In the genomic region with DNA sequence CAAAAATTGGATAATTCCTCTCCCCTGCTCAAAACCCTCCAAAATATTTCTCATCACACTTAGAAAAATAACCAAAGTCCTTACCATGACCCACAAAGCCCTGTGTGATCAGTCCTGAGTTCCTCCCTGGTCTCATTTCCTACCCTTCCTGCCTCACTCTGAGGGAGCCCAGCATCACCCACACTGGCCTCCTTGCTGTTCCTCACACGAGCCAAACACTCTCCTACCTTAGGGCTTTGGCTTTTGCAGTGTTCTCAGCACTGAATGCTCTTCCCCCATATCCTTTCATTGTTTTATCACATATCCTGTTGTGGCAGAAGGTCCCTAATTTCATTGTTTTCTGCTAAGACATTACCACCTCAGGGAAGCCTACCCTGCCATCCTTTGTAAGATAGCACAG, we compare ENCODE assay signal across 7 cellular contexts. TPM values are rescaled to one million over a fixed set of nuclear protein-coding genes. Genes with fewer than 3 reads are reported as not detected.
"Had no signal": no experiment of that assay in that cellular context is flagged by ENCODE, and none has a peak within 500 bp of the region (broad histone marks: within the 10 kb centered on the region; RNA-seq: fewer than 3 reads in every experiment).

No MANE protein-coding gene starts in this region.

- DNase-seq: GM23248, H9, HCEC 1CT, IMR-90 had no signal

- H3K4me3 ChIP-seq: GM23248, K562 had no signal

- H2AFZ ChIP-seq: GM23248 had no signal

- H3K4me3 Mint-ChIP-seq: H9 had no signal

- ATAC-seq: K562 had no signal

- H3K27ac ChIP-seq: GM23248 had no signal

- H3K4me1 Mint-ChIP-seq: H9 had no signal

RNA-seq across cellular contexts. Expression of gene MGAT4D, which starts 12.2 kb away (rescaled TPM):
- total RNA-seq: GM23248, H1, H9, HT-29, IMR-90, K562 had no signal
- polyA plus RNA-seq: GM23248, H1, IMR-90, K562 had no signal

RNA-seq across cellular contexts. Expression of gene CLGN, which starts 58.5 kb away (rescaled TPM):
- total RNA-seq: HT-29 had no signal
